Comparison of ENCODE assay signal across 21 cellular contexts in genomic region chr12:50639721-50640120, GRCh38.
DNase-seq lines count a peak whose midpoint lies in the region; ATAC-seq and TF ChIP-seq lines count a peak whose summit lies in the region.
"Had no signal": no experiment of that assay in that cellular context is flagged by ENCODE, and none has a peak within 500 bp of the region (broad histone marks: within the 10 kb centered on the region; RNA-seq: fewer than 3 reads in every experiment).

No MANE protein-coding gene starts in this region.

- no peaks in the 10 kb centered on the region for H3F3A ChIP-seq in MM.1S (ENCODE audit: insufficient read depth, low read length)

- H3K27me3 Mint-ChIP-seq in activated T-cell treated with anti-CD3 and anti-CD28 coated beads, Interleukin-2, amount 50 U/mL, for 24 hours = no peaks in the 10 kb centered on the region
- H3K27me3 Mint-ChIP-seq: B cell; CD4-positive, alpha-beta memory T cell; IgD-negative memory B cell had no signal

- H3K9me3 ChIP-seq in MM.1S (replicated peaks; ENCODE audit: insufficient read depth, low read length) (no peaks in the 10 kb centered on the region), right cardiac atrium (ENCODE audit: control insufficient read depth, low read length) (no peaks in the 10 kb centered on the region), WERI-Rb-1 (ENCODE audit: severe bottlenecking) (no peaks in the 10 kb centered on the region)

- H3K4me1 ChIP-seq in MM.1S (ENCODE audit: low read length) = peaks cover 30% of the 10 kb centered on the region
- peaks cover 5% of the 10 kb centered on the region for H3K4me1 ChIP-seq in right cardiac atrium (ENCODE audit: control insufficient read depth, insufficient read depth, low read length)

- H3K4me2 ChIP-seq in MM.1S (ENCODE audit: low read depth, low read length) = peak overlapping the region; percentile 56

- TF ChIP-seq CTCF in MM.1S (IDR thresholded peaks at IDR 0.05; ENCODE audit: low read length) = no peak
- TF ChIP-seq CTCF in epithelial cell of esophagus (IDR thresholded peaks at IDR 0.05; ENCODE audit: insufficient read depth, low read depth, low read length, missing control alignments) = no peak
- no peak for TF ChIP-seq CTCF in WERI-Rb-1 (IDR thresholded peaks at IDR 0.05; ENCODE audit: low read depth, low read length)

- intact Hi-C loops in right cardiac atrium (cut with DNase I) = loop anchor here in 3 of 4 donors (2.0 to 5.0 kb wide), 2 partner anchors 132 to 135 kb away; partner anchors contain the start of gene DIP2B (in 2 of the 3)

- no peaks in the 10 kb centered on the region for H3K27me3 ChIP-seq in MM.1S (replicated peaks; ENCODE audit: insufficient read depth, low read length)
- no peaks in the 10 kb centered on the region for H3K27me3 ChIP-seq in right cardiac atrium (ENCODE audit: control insufficient read depth, insufficient read depth)
- H3K27me3 ChIP-seq in WERI-Rb-1 (ENCODE audit: insufficient read depth, low read depth, severe bottlenecking) = no peaks in the 10 kb centered on the region

- H3K27ac ChIP-seq in MM.1S (ENCODE audit: low read length) = no peak overlapping the region
- H3K27ac ChIP-seq in right cardiac atrium (ENCODE audit: low read length) = no peak overlapping the region
- no peak overlapping the region for H3K27ac ChIP-seq in WERI-Rb-1
- H3K27ac ChIP-seq: 22Rv1, GM23248 had no signal

- H2AFZ ChIP-seq in MM.1S (ENCODE audit: low read length) = no peak overlapping the region
- H2AFZ ChIP-seq: GM23248 had no signal

- H3K27ac Mint-ChIP-seq in activated T-cell treated with anti-CD3 and anti-CD28 coated beads, Interleukin-2, amount 50 U/mL, for 24 hours = peak overlapping the region; percentile 40
- H3K27ac Mint-ChIP-seq: B cell; CD4-positive, alpha-beta memory T cell; IgD-negative memory B cell had no signal

- H3K4me1 Mint-ChIP-seq in activated T-cell treated with anti-CD3 and anti-CD28 coated beads, Interleukin-2, amount 50 U/mL, for 24 hours (ENCODE audit: low read depth) = peaks cover 53% of the 10 kb centered on the region

- no peaks in the 10 kb centered on the region; the same call in 1 of the 2 replicates for H4K20me1 ChIP-seq in MM.1S (ENCODE audit: insufficient read depth, low read length)

- no peak overlapping the region for H3K9ac ChIP-seq in MM.1S (ENCODE audit: low read length)
- H3K9ac ChIP-seq: GM23248 had no signal

- 0 out of 2 replicates have a peak, but pooled peaks cover 4% of the 10 kb centered on the region for H3K79me2 ChIP-seq in MM.1S (ENCODE audit: low read length)

- H3K36me3 Mint-ChIP-seq in activated T-cell treated with anti-CD3 and anti-CD28 coated beads, Interleukin-2, amount 50 U/mL, for 24 hours (ENCODE audit: low read depth) = peaks cover 44% of the 10 kb centered on the region
- H3K36me3 Mint-ChIP-seq: IgD-negative memory B cell had no signal

- no peaks in the 10 kb centered on the region for H3K9me3 Mint-ChIP-seq in activated T-cell treated with anti-CD3 and anti-CD28 coated beads, Interleukin-2, amount 50 U/mL, for 24 hours
- H3K9me3 Mint-ChIP-seq: CD4-positive, alpha-beta memory T cell; IgD-negative memory B cell had no signal

- DNase-seq in DMS79 treated with DMSO at 0.1 percent for 48 hours (lab: John Stamatoyannopoulos, UW) (peak; percentile 24), DMS79 (lab: John Stamatoyannopoulos, UW) (no peak), MM.1S (peak; percentile 50), epithelial cell of esophagus (ENCODE audit: low read depth) (peak; percentile 61), right cardiac atrium (no peak), WERI-Rb-1 (no peak)
- DNase-seq in activated T-cell treated with anti-CD3 and anti-CD28 coated beads, Interleukin-2, amount 50 U/mL, for 24 hours = no peak
- no peak for DNase-seq in activated T-cell treated with anti-CD3 and anti-CD28 coated beads, Interleukin-2, amount 50 U/mL, for 48 hours
- DNase-seq: Calu3; CD4-positive, alpha-beta memory T cell; DND-41; GM23248; HCEC 1CT; NCI-H1436 treated with DMSO at 0.1 percent for 48 hours; NCI-H2081 treated with DMSO at 0.1 percent for 48 hours; NCI-H446 treated with DMSO at 0.1 percent for 48 hours; NCI-H774 had no signal

- H3K4me3 ChIP-seq in MM.1S (ENCODE audit: low read length) (no peak overlapping the region), epithelial cell of esophagus (ENCODE audit: low read length) (no peak overlapping the region), right cardiac atrium (ENCODE audit: low read length) (no peak overlapping the region), WERI-Rb-1 (ENCODE audit: low read depth, low read length) (no peak overlapping the region)
- H3K4me3 ChIP-seq: GM23248 had no signal

- no peak for ATAC-seq in right cardiac atrium
- ATAC-seq: Right ventricle myocardium inferior had no signal

- H3K36me3 ChIP-seq in MM.1S (replicated peaks; ENCODE audit: insufficient read depth, low read length) = no peaks in the 10 kb centered on the region
- H3K36me3 ChIP-seq in WERI-Rb-1 = peaks cover 3% of the 10 kb centered on the region; the same call in 1 of the 2 replicates

- H3K4me3 Mint-ChIP-seq in activated T-cell treated with anti-CD3 and anti-CD28 coated beads, Interleukin-2, amount 50 U/mL, for 24 hours = no peak overlapping the region
- H3K4me3 Mint-ChIP-seq: B cell; CD4-positive, alpha-beta memory T cell; IgD-negative memory B cell had no signal

- no peaks in the 10 kb centered on the region for H3K9me2 ChIP-seq in MM.1S (replicated peaks; ENCODE audit: insufficient read depth, low read length)

- 88% methylated on average over 4 of the region's 4 CpGs for WGBS in right cardiac atrium

Comparison
In these comparisons a context has a peak if more than half of its experiments do, and no peak if none do; other contexts are left out.
1. DNase-seq: peak in DMS79 treated with DMSO at 0.1 percent for 48 hours (single experiment), MM.1S (single experiment) and epithelial cell of esophagus (single experiment); none in DMS79 (single experiment), activated T-cell treated with anti-CD3 and anti-CD28 coated beads, Interleukin-2, amount 50 U/mL, for 24 hours (single experiment), activated T-cell treated with anti-CD3 and anti-CD28 coated beads, Interleukin-2, amount 50 U/mL, for 48 hours (0 of 2), right cardiac atrium (0 of 3) and WERI-Rb-1 (single experiment).